In the genomic region with DNA sequence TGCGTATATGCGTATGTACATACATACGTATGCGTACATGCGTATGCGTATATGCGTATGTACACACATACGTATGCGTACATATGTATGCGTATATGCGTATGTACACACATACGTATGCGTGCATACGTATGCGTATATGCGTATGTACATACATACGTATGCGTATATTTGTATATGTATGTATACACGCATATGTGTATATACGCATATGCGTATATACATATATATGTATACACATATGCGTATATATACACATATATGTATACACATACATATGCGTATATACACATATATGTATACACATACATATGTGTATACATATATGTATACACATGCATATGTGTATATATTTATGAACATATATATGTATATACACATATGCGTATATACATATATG, we compare ENCODE assay signal across 1 cellular context.
A peak's percentile ranks its signal among the peaks of the same experiment; 100 is the strongest.
TF ChIP-seq lines count a peak whose summit lies in the region.

No MANE protein-coding gene starts in this region.

TF ChIP-seq in K562, 482 proteins besides CTCF, POLR2A, EP300 and RAD21 (continued from another document):
- TF ChIP-seq ZFPM2 (CRISPR knock-in tag; IDR thresholded peaks at IDR 0.05) (no peak), HOXB6 (CRISPR knock-in tag; IDR thresholded peaks at IDR 0.05; ENCODE audit: borderline replicate concordance) (peak; percentile 75; the same call in 1 of the 2 replicates), ZNF696 (CRISPR knock-in tag; conservative IDR thresholded peaks at IDR 0.05) (no peak), ATF7 (IDR thresholded peaks at IDR 0.05) (no peak), ARID2 (IDR thresholded peaks at IDR 0.05) (no peak), HLTF (IDR thresholded peaks at IDR 0.05) (no peak), SIRT6 (IDR thresholded peaks at IDR 0.05; ENCODE audit: low read depth, low read length) (no peak), POLR3G (IDR thresholded peaks at IDR 0.05; ENCODE audit: extremely low read depth, insufficient read length, insufficient replicate concordance) (no peak), JUNB (CRISPR knock-in tag; conservative IDR thresholded peaks at IDR 0.05) (no peak), CBFB (CRISPR knock-in tag; IDR thresholded peaks at IDR 0.05) (no peak), NFIX (CRISPR knock-in tag; IDR thresholded peaks at IDR 0.05; ENCODE audit: low read depth) (peak; percentile 72), SPI1 (IDR thresholded peaks at IDR 0.05; ENCODE audit: borderline replicate concordance, low read depth, low read length) (no peak), ZNF282 (CRISPR knock-in tag; IDR thresholded peaks at IDR 0.05) (no peak), PHF20 (IDR thresholded peaks at IDR 0.05; ENCODE audit: partially characterized antibody) (no peak), MYC (IDR thresholded peaks at IDR 0.05; ENCODE audit: low read depth, low read length) (no peak), MYC (CRISPR knock-in tag; IDR thresholded peaks at IDR 0.05; ENCODE audit: borderline replicate concordance, low read depth) (no peak)
- TF ChIP-seq, protein P1, sequence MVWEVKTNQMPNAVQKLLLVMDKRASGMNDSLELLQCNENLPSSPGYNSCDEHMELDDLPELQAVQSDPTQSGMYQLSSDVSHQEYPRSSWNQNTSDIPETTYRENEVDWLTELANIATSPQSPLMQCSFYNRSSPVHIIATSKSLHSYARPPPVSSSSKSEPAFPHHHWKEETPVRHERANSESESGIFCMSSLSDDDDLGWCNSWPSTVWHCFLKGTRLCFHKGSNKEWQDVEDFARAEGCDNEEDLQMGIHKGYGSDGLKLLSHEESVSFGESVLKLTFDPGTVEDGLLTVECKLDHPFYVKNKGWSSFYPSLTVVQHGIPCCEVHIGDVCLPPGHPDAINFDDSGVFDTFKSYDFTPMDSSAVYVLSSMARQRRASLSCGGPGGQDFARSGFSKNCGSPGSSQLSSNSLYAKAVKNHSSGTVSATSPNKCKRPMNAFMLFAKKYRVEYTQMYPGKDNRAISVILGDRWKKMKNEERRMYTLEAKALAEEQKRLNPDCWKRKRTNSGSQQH (CRISPR knock-in tag; IDR thresholded peaks at IDR 0.05): no peak
- TF ChIP-seq, protein P2, sequence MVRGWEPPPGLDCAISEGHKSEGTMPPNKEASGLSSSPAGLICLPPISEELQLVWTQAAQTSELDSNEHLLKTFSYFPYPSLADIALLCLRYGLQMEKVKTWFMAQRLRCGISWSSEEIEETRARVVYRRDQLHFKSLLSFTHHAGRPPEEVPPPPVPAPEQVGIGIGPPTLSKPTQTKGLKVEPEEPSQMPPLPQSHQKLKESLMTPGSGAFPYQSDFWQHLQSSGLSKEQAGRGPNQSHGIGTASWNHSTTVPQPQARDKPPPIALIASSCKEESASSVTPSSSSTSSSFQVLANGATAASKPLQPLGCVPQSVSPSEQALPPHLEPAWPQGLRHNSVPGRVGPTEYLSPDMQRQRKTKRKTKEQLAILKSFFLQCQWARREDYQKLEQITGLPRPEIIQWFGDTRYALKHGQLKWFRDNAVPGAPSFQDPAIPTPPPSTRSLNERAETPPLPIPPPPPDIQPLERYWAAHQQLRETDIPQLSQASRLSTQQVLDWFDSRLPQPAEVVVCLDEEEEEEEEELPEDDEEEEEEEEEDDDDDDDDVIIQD (CRISPR knock-in tag; IDR thresholded peaks at IDR 0.05): no peak
- TF ChIP-seq, protein P3, sequence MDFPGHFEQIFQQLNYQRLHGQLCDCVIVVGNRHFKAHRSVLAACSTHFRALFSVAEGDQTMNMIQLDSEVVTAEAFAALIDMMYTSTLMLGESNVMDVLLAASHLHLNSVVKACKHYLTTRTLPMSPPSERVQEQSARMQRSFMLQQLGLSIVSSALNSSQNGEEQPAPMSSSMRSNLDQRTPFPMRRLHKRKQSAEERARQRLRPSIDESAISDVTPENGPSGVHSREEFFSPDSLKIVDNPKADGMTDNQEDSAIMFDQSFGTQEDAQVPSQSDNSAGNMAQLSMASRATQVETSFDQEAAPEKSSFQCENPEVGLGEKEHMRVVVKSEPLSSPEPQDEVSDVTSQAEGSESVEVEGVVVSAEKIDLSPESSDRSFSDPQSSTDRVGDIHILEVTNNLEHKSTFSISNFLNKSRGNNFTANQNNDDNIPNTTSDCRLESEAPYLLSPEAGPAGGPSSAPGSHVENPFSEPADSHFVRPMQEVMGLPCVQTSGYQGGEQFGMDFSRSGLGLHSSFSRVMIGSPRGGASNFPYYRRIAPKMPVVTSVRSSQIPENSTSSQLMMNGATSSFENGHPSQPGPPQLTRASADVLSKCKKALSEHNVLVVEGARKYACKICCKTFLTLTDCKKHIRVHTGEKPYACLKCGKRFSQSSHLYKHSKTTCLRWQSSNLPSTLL (IDR thresholded peaks at IDR 0.05): no peak
